Comparison of ENCODE assay signal across 7 cellular contexts in genomic region chr3:19077388-19077787, GRCh38.
"Had no signal": no experiment of that assay in that cellular context is flagged by ENCODE, and none has a peak within 500 bp of the region (broad histone marks: within the 10 kb centered on the region; RNA-seq: fewer than 3 reads in every experiment).

No MANE protein-coding gene starts in this region.

- H3K4me3 Mint-ChIP-seq: IgD-negative memory B cell had no signal

- ATAC-seq: HepG2, K562 had no signal

- H3K27ac Mint-ChIP-seq: IgD-negative memory B cell had no signal

- H3K36me3 Mint-ChIP-seq: IgD-negative memory B cell had no signal

- DNase-seq: IMR-90, KBM-7, KG1 had no signal

- H3K27ac ChIP-seq: HL-60 had no signal

- H3K4me3 ChIP-seq: K562 had no signal
